ENCODE assay signal across 1 cellular context in the genomic region with DNA sequence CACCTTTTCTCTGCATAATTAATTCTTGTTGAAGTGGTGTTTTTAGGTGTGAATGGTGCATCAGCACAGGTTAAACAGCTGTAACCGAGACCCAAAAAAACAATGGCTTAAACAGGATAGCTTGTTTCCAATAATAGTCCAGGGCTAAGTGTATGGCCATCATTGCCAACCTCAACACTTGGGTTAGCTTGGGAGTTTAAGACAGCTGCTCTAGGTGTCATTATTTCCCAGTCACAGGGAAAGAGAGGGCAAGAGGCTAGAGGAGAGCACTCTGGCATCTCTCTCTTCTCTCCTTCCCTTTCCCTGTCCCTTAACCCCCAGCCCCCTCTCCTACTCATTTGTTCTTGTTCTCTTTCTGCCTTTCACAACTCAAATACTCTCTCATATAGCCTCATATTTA.
TF ChIP-seq lines count a peak whose summit lies in the region.

No MANE protein-coding gene starts in this region.

TF ChIP-seq in K562, 482 proteins besides CTCF, POLR2A, EP300 and RAD21 (continued from another document):
- TF ChIP-seq, protein P1, sequence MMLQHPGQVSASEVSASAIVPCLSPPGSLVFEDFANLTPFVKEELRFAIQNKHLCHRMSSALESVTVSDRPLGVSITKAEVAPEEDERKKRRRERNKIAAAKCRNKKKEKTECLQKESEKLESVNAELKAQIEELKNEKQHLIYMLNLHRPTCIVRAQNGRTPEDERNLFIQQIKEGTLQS (IDR thresholded peaks at IDR 0.05): no peak
- TF ChIP-seq, protein P1 (CRISPR knock-in tag; conservative IDR thresholded peaks at IDR 0.05): no peak
- TF ChIP-seq ZNF431 (CRISPR knock-in tag; IDR thresholded peaks at IDR 0.05): no peak
- TF ChIP-seq KLF1 (tag; IDR thresholded peaks at IDR 0.05): no peak
- TF ChIP-seq EHMT2 (IDR thresholded peaks at IDR 0.05): no peak
- no peak for TF ChIP-seq NCOA6 (IDR thresholded peaks at IDR 0.05)
- no peak for TF ChIP-seq CBFA2T3 (IDR thresholded peaks at IDR 0.05)
- no peak for TF ChIP-seq RBM25 (IDR thresholded peaks at IDR 0.05; ENCODE audit: low read depth, low read length, severe bottlenecking)
- no peak for TF ChIP-seq SMAD2 (IDR thresholded peaks at IDR 0.05; ENCODE audit: low read depth, low read length)
